25 cellular contexts compared by ENCODE assay signal in the genomic region with DNA sequence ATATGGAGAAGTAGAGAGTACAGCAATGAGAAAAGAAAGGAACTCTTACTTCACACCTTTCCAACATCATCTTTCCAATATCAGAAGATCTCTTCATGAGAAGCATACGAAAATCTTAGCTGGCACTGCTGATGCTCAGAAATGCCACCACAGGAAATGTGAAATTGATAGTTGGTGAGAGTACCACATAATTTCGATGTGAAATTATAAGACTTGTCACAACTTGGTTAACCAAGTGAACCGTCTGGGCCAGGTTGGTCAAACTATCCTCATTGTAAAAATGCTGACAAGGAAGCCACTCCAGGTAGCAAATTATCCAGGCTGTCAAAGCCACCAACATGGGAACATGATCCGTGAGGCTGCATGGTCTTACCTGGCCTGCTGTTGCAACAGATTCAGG.
"Had no signal": no experiment of that assay in that cellular context is flagged by ENCODE, and none has a peak within 500 bp of the region (broad histone marks: within the 10 kb centered on the region; RNA-seq: fewer than 3 reads in every experiment).

No MANE protein-coding gene starts in this region.

- H3K4me1 ChIP-seq: left ventricle myocardium inferior, parathyroid adenoma, uterus had no signal

- H3K27ac Mint-ChIP-seq: progenitor cell of endocrine pancreas, type B pancreatic cell had no signal

- H3K27ac ChIP-seq: left ventricle myocardium inferior, parathyroid adenoma, skin epidermis, tibial nerve, uterus had no signal

- H2AFZ ChIP-seq: parathyroid adenoma had no signal

- H3K9me3 Mint-ChIP-seq: naive thymus-derived CD8-positive, alpha-beta T cell; stimulated activated naive CD8-positive, alpha-beta T cell treated with anti-CD3 and anti-CD28 coated beads, Interleukin-15, amount 100 ng/mL, for 72 hours; type B pancreatic cell had no signal

- H3K27me3 Mint-ChIP-seq: naive thymus-derived CD8-positive, alpha-beta T cell; progenitor cell of endocrine pancreas; stimulated activated naive CD8-positive, alpha-beta T cell treated with anti-CD3 and anti-CD28 coated beads, Interleukin-15, amount 100 ng/mL, for 72 hours; type B pancreatic cell had no signal

- H3K4me3 ChIP-seq: left ventricle myocardium inferior, lung, mucosa of descending colon, skin epidermis, tibial nerve, uterus had no signal

- FAIRE-seq: islet of Langerhans had no signal

- H3K36me3 ChIP-seq: uterus had no signal

- DNase-seq: head of caudate nucleus; hippocampal formation; left ventricle myocardium inferior; midbrain; mucosa of descending colon; naive thymus-derived CD8-positive, alpha-beta T cell; occipital lobe; retina; right cardiac atrium; stimulated activated CD4-positive, alpha-beta T cell treated with anti-CD3 and anti-CD28 coated beads, Interleukin-12 subunit alpha, Interleukin-12 subunit beta, amount 100 ng/mL, for 4 hours; stimulated activated CD4-positive, alpha-beta T cell treated with anti-CD3 and anti-CD28 coated beads, Interleukin-15, amount 100 ng/mL, for 24 hours; stimulated activated CD4-positive, alpha-beta T cell treated with anti-CD3 and anti-CD28 coated beads, Interleukin-2, amount 100 ng/mL, for 24 hours; stimulated activated CD4-positive, alpha-beta T cell treated with anti-CD3 and anti-CD28 coated beads, Interleukin-4, amount 100 ng/mL, for 1 hour; stimulated activated naive CD4-positive, alpha-beta T cell; stimulated activated naive CD8-positive, alpha-beta T cell treated with anti-CD3 and anti-CD28 coated beads, Interleukin-15, amount 100 ng/mL, for 72 hours; substantia nigra; uterus had no signal

- H3K79me2 ChIP-seq: parathyroid adenoma had no signal

- H3K9ac ChIP-seq: parathyroid adenoma had no signal

- H3K9me3 ChIP-seq: left ventricle myocardium inferior, mucosa of descending colon, tibial nerve, uterus had no signal

- H3K27me3 ChIP-seq: tibial nerve, uterus had no signal

- ATAC-seq: mucosa of descending colon; naive thymus-derived CD8-positive, alpha-beta T cell; right cardiac atrium; sciatic nerve; stimulated activated naive CD8-positive, alpha-beta T cell treated with anti-CD3 and anti-CD28 coated beads, Interleukin-15, amount 100 ng/mL, for 72 hours had no signal

- H3K4me3 Mint-ChIP-seq: naive thymus-derived CD8-positive, alpha-beta T cell; stimulated activated naive CD8-positive, alpha-beta T cell treated with anti-CD3 and anti-CD28 coated beads, Interleukin-15, amount 100 ng/mL, for 72 hours; type B pancreatic cell had no signal
